20 cellular contexts compared by ENCODE assay signal in genomic region chr5:154727361-154727760, GRCh38.
"Had no signal": no experiment of that assay in that cellular context is flagged by ENCODE, and none has a peak within 500 bp of the region (broad histone marks: within the 10 kb centered on the region; RNA-seq: fewer than 3 reads in every experiment).

No MANE protein-coding gene starts in this region.

- ATAC-seq: left cardiac atrium; left ventricle myocardium superior; natural killer cell treated with Interleukin-12 subunit alpha and Interleukin-12 subunit beta and Interleukin-15 and Interleukin-18, amount 100 ng/mL, for 72 hours had no signal

- H2AFZ ChIP-seq: hepatocyte, neural progenitor cell had no signal

- H3K27me3 ChIP-seq: hepatocyte, neural progenitor cell, ovary, right atrium auricular region had no signal

- H3K79me2 ChIP-seq: hepatocyte had no signal

- H3K4me3 ChIP-seq: hepatocyte, lung, neural progenitor cell, ovary, right atrium auricular region had no signal

- H3K27ac ChIP-seq: hepatocyte, neural progenitor cell, ovary, right atrium auricular region had no signal

- H3K9ac ChIP-seq: neural progenitor cell had no signal

- H3K36me3 ChIP-seq: neural progenitor cell, ovary, right atrium auricular region had no signal

- FAIRE-seq: kidney, small intestine had no signal

- DNase-seq: dermis blood vessel endothelial cell; foreskin melanocyte; head of caudate nucleus; kidney; left cardiac atrium; left ventricle myocardium superior; mesenchymal stem cell; midbrain; nucleus accumbens; ovary; small intestine; stimulated activated CD4-positive, alpha-beta T cell treated with anti-CD3 and anti-CD28 coated beads, Interleukin-12 subunit alpha, Interleukin-12 subunit beta, amount 100 ng/mL, for 4 hours; stimulated activated CD4-positive, alpha-beta T cell treated with anti-CD3 and anti-CD28 coated beads, Interleukin-2, amount 100 ng/mL, for 48 hours; stimulated activated naive CD4-positive, alpha-beta T cell treated with Interleukin-2 at 50 U/mL for 16 hours; trophoblast cell had no signal

- H3K9me3 ChIP-seq: ovary, right atrium auricular region had no signal

- H3K4me2 ChIP-seq: hepatocyte, neural progenitor cell had no signal

- H3K4me1 ChIP-seq: right atrium auricular region had no signal
